8 cellular contexts compared by ENCODE assay signal in the genomic region with DNA sequence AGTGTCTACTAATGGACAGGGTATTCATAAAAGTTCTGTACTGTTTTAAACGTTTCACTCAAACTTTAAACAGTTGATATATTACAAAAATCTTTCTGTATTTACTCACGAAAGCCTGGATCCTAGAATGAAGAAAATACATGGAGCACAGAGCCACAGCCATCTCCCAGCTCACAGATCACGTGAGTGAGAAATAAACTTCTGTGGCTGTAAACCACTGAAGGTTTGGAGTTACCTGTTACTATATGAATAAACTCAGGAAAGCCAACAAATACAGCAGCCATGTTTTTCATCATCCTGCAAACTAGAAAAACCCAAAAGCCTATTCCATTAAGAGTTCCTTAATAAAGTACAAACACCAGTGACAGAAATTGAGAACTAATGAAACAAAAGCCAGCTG. TPM values are rescaled to one million over a fixed set of nuclear protein-coding genes. Genes with fewer than 3 reads are reported as not detected.
DNase-seq lines count a peak whose midpoint lies in the region; ATAC-seq and TF ChIP-seq lines count a peak whose summit lies in the region.

No MANE protein-coding gene starts in this region.

- H3K4me3 Mint-ChIP-seq in naive thymus-derived CD8-positive, alpha-beta T cell = peak overlapping the region; percentile 96 to 99 (median 98)

- peak overlapping the region in 54 of 59 donors; percentile 59 to 98 (median 95) for H3K27ac ChIP-seq in dorsolateral prefrontal cortex

- H3K27ac Mint-ChIP-seq in naive thymus-derived CD8-positive, alpha-beta T cell = peak overlapping the region; percentile 93 to 99 (median 99)

- H3K27me3 ChIP-seq in Loucy (ENCODE audit: insufficient read depth, low read length, poor library complexity, severe bottlenecking) (peaks cover 4% of the 10 kb centered on the region), dorsolateral prefrontal cortex (no peaks in the 10 kb centered on the region)

- TF ChIP-seq CTCF in AG09309 (IDR thresholded peaks at IDR 0.05; ENCODE audit: control insufficient read depth, insufficient read depth, low read depth, low read length, missing control alignments) (no peak), Loucy (conservative IDR thresholded peaks at IDR 0.05; ENCODE audit: low read length) (no peak), dorsolateral prefrontal cortex (IDR thresholded peaks at IDR 0.05 in 54 of 56, conservative IDR thresholded peaks at IDR 0.05 in 2 of 56; ENCODE audit: low read depth in 1 of 56, partially characterized antibody in 56 of 56) (no peak)

- H3F3A ChIP-seq in Loucy (ENCODE audit: low read depth) = no peaks in the 10 kb centered on the region

- peaks cover 31% of the 10 kb centered on the region for H4K20me1 ChIP-seq in Loucy (ENCODE audit: insufficient read depth, low read length, poor library complexity, severe bottlenecking)

- H3K4me3 ChIP-seq in AG09309 (ENCODE audit: control insufficient read depth, low read depth, low read length) = peak overlapping the region; percentile 82
- peak overlapping the region; percentile 84 for H3K4me3 ChIP-seq in Loucy (ENCODE audit: low read length, poor library complexity, severe bottlenecking)
- H3K4me3 ChIP-seq in dorsolateral prefrontal cortex = peak overlapping the region; percentile 55 to 99 (median 89)

- no peaks in the 10 kb centered on the region for H3K36me3 ChIP-seq in Loucy (ENCODE audit: insufficient read depth, low read length)

- peak overlapping the region; percentile 90 for H3K9ac ChIP-seq in Loucy (ENCODE audit: low read depth, low read length, poor library complexity, severe bottlenecking)

- intact Hi-C loops in dorsolateral prefrontal cortex (cut with DNase I) = loop anchor here (1.0 to 5.0 kb wide), 6 partner anchors 8 to 172 kb away; a partner anchor contains a TSS

- no peak overlapping the region for H2AFZ ChIP-seq in Loucy (ENCODE audit: low read length)

- H3K9me3 ChIP-seq in Loucy (ENCODE audit: insufficient read depth, low read depth, low read length) = no peaks in the 10 kb centered on the region

- no peak for ATAC-seq in naive thymus-derived CD8-positive, alpha-beta T cell
- ATAC-seq in HG03378 (IDR thresholded peaks at IDR 0.05; ENCODE audit: unreplicated experiment) (no peak), GM18498 (IDR thresholded peaks at IDR 0.05; ENCODE audit: unreplicated experiment) (no peak)

- H3K9me3 Mint-ChIP-seq in naive thymus-derived CD8-positive, alpha-beta T cell = no peaks in the 10 kb centered on the region

- H3K4me1 Mint-ChIP-seq in naive thymus-derived CD8-positive, alpha-beta T cell = peaks cover 24 to 61% (median 53%) of the 10 kb centered on the region in 4 donors

- H3K27me3 Mint-ChIP-seq in naive thymus-derived CD8-positive, alpha-beta T cell = no peaks in the 10 kb centered on the region

- H3K79me2 ChIP-seq in Loucy (ENCODE audit: insufficient read depth, low read length) = peaks cover 63% of the 10 kb centered on the region

- H3K36me3 Mint-ChIP-seq in naive thymus-derived CD8-positive, alpha-beta T cell = peaks cover 0 to 13% (median 0%) of the 10 kb centered on the region in 3 donors

- POLR2A ChIA-PET in naive thymus-derived CD8-positive, alpha-beta T cell (lab: Charles Lee) = interaction anchor here (0.5 to 6.2 kb wide), 8 partner anchors 9 to 148 kb away, joined by 3 to 204 read pairs (median 12); a partner anchor contains a TSS

- H3K9me2 ChIP-seq in Loucy (replicated peaks; ENCODE audit: low read depth, low read length) = no peaks in the 10 kb centered on the region

- peak overlapping the region; percentile 85 for H3K4me2 ChIP-seq in Loucy (ENCODE audit: low read depth, low read length, poor library complexity, severe bottlenecking)

- peaks cover 38% of the 10 kb centered on the region for H3K4me1 ChIP-seq in Loucy (ENCODE audit: insufficient read depth, low read length, poor library complexity, severe bottlenecking)

- DNase-seq in AG09309 (ENCODE audit: low read depth) = no peak
- no peak for DNase-seq in dorsolateral prefrontal cortex
- DNase-seq in naive thymus-derived CD8-positive, alpha-beta T cell = no peak
- DNase-seq in activated gamma-delta T cell (lab: John Stamatoyannopoulos, UW) = no peak
- DNase-seq in DMS 273 (lab: John Stamatoyannopoulos, UW; ENCODE audit: unreplicated experiment) = no peak

RNA-seq across cellular contexts. Expression of a gene that starts 0.9 kb away (rescaled TPM):
- total RNA-seq in dorsolateral prefrontal cortex = 10 to 100 TPM in 119 of 120 experiments, 1 to 10 TPM in 1; 9.9 to 22.2 (median 15.5) TPM
- 10 to 100 TPM; 35.3 to 38.5 TPM for total RNA-seq in naive thymus-derived CD8-positive, alpha-beta T cell
- polyA plus RNA-seq in naive thymus-derived CD8-positive, alpha-beta T cell = 10 to 100 TPM; 19.0 to 21.4 (median 20.0) TPM

RNA-seq across cellular contexts. Expression of a gene that starts 34.6 kb away (rescaled TPM):
- total RNA-seq in dorsolateral prefrontal cortex = 100 to 1,000 TPM; 164 to 489 (median 276) TPM
- 100 to 1,000 TPM; 279 to 297 TPM for total RNA-seq in naive thymus-derived CD8-positive, alpha-beta T cell
- polyA plus RNA-seq in naive thymus-derived CD8-positive, alpha-beta T cell = 100 to 1,000 TPM; 174 to 223 (median 206) TPM
